In the genomic region with DNA sequence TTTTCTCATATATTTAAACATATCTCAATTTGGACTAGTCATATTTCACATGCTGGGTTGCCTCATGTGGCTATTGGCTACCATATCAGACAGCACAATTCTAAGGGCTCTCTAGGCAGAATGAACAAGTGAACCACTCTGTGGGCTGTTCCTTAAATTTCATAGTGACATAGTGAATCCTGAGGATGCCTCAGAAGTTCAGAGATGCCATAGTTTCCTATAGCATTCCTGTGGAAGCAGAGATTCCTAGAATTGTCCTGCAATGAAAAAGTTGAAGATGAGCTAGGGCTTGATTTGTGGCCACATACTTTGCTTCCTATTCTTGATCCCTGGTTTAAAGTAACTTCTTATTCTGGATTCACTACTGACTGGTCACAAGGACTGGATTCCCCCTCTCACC, we compare ENCODE assay signal across 26 cellular contexts. TPM values are rescaled to one million over a fixed set of nuclear protein-coding genes. Genes with fewer than 3 reads are reported as not detected.
"Had no signal": no experiment of that assay in that cellular context is flagged by ENCODE, and none has a peak within 500 bp of the region (broad histone marks: within the 10 kb centered on the region; RNA-seq: fewer than 3 reads in every experiment).

No MANE protein-coding gene starts in this region.

- H3K9me3 ChIP-seq: left lung, lower lobe of right lung, pancreas, prostate gland, spleen, suprapubic skin, thoracic aorta, tibial artery, upper lobe of right lung had no signal

- H3K4me3 ChIP-seq: left lung, lower lobe of right lung, pancreas, prostate gland, spleen, suprapubic skin, thoracic aorta, tibial artery, upper lobe of right lung had no signal

- H3K27ac ChIP-seq: left lung, lower lobe of right lung, pancreas, prostate gland, spleen, suprapubic skin, thoracic aorta, tibial artery, upper lobe of right lung had no signal

- H3K27me3 ChIP-seq: left lung, pancreas, suprapubic skin, tibial artery, upper lobe of right lung had no signal

- ATAC-seq: left colon; left lung; lower lobe of right lung; naive thymus-derived CD8-positive, alpha-beta T cell; pancreas; right cardiac atrium; sciatic nerve; stimulated activated effector memory CD8-positive, alpha-beta T cell treated with anti-CD3 and anti-CD28 coated beads, Interleukin-12 subunit alpha, Interleukin-12 subunit beta, amount 100 ng/mL, for 72 hours; upper lobe of right lung had no signal

- DNase-seq: hippocampal formation; immature natural killer cell; kidney; left colon; left lung; lower lobe of right lung; mammary epithelial cell; mesenchymal stem cell; naive thymus-derived CD8-positive, alpha-beta T cell; nucleus accumbens; pancreas; posterior cingulate gyrus; retina; right cardiac atrium; small intestine; spleen; stimulated activated CD4-positive, alpha-beta T cell treated with anti-CD3 and anti-CD28 coated beads, Interleukin-4, amount 100 ng/mL, for 24 hours; stimulated activated naive CD4-positive, alpha-beta T cell; tibial artery; upper lobe of right lung had no signal

- H3K36me3 ChIP-seq: left lung, lower lobe of right lung, pancreas, prostate gland, spleen, suprapubic skin, thoracic aorta, tibial artery, upper lobe of right lung had no signal

- H3K4me1 ChIP-seq: left lung, lower lobe of right lung, pancreas, prostate gland, spleen, suprapubic skin, upper lobe of right lung had no signal

RNA-seq across cellular contexts. Expression of a gene that starts 35.6 kb away (rescaled TPM):
- total RNA-seq: naive thymus-derived CD8-positive, alpha-beta T cell; neural crest cell had no signal
- polyA plus RNA-seq: immature natural killer cell; mammary epithelial cell; naive thymus-derived CD8-positive, alpha-beta T cell had no signal
